Comparison of ENCODE assay signal across 1 cellular context in the genomic region with DNA sequence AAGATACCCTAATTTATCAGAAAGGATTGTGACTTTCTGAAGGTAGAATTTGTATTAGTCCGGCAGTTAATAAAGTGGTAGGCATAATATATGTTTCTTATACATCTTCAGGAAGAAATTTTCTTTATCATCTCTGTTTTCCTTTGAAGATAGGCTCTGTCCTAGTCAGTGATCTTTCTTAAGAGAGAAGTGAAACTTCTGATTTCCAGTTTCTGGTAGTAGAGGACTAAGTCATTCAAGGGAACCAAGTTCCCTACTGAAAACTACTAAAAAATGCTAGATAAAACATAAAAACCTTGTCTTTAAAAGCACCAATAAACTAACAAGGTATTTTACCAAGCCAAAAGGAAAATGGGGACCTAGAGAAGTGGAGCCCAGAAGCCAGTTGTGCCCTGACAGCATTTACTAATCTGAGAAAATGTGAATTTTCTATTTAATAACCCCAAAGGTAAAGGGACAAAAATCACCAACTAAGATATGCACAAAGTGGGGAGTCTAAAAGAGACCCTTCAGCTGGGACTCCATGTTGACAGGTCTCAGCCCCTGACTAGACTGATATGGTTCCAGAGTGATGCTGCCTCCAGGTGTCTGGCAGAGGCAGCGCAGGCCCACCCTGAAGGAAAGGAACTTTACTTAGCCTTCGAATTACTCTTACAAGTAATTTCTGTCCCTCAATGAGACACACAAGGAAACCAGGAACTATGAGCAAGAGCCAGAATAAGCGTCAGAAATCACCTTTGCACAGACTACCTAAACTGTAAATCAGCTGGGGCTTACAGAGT.
TF ChIP-seq lines count a peak whose summit lies in the region.

No MANE protein-coding gene starts in this region.

TF ChIP-seq in IMR-90, 13 proteins besides CTCF, POLR2A, EP300 and RAD21 (continued from another document):
- TF ChIP-seq, protein P1, sequence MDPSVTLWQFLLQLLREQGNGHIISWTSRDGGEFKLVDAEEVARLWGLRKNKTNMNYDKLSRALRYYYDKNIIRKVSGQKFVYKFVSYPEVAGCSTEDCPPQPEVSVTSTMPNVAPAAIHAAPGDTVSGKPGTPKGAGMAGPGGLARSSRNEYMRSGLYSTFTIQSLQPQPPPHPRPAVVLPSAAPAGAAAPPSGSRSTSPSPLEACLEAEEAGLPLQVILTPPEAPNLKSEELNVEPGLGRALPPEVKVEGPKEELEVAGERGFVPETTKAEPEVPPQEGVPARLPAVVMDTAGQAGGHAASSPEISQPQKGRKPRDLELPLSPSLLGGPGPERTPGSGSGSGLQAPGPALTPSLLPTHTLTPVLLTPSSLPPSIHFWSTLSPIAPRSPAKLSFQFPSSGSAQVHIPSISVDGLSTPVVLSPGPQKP (IDR thresholded peaks at IDR 0.05; ENCODE audit: borderline replicate concordance, low read depth, low read length): no peak
- TF ChIP-seq SMC3 (IDR thresholded peaks at IDR 0.05; ENCODE audit: low read depth, low read length): no peak
TF ChIP-seq in IMR-90: peak in this region for 0.
